In the genomic region with DNA sequence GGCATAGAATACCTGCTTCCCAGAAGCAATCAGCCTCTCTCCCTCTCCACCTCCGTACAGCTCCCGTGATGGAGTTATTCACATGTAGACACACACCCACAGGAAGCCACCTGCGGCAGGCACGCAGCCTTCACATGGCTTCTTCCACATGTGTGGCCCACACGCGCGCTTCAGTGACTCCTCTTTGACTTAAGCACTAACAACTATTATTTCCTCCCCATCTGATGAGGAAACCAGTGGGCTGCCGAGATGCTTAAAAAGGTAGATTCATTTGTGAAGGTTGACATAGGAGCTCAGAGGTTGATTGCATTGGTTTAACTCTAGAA, we compare ENCODE assay signal across 25 cellular contexts.
"Had no signal": no experiment of that assay in that cellular context is flagged by ENCODE, and none has a peak within 500 bp of the region (broad histone marks: within the 10 kb centered on the region; RNA-seq: fewer than 3 reads in every experiment).

No MANE protein-coding gene starts in this region.

- H3K36me3 ChIP-seq: esophagus muscularis mucosa, gastrocnemius medialis, left ventricle myocardium inferior, lower lobe of right lung, neural progenitor cell, prostate gland, right lobe of liver, spleen, tibial artery, upper lobe of left lung, uterus had no signal

- H3K27ac Mint-ChIP-seq: memory B cell; natural killer cell treated with Interleukin-12 subunit alpha and Interleukin-12 subunit beta and Interleukin-15 and Interleukin-18, amount 100 ng/mL, for 72 hours; neural progenitor cell; stimulated activated memory B cell treated with anti-CD40 and anti-IgM and Interleukin-4, amounts not matched to agents 10 μg/mL and 1 μg/mL and 100 μg/mL, for 72 hours; stimulated activated naive CD8-positive, alpha-beta T cell treated with anti-CD3 and anti-CD28 coated beads, Interleukin-15, Interleukin-2, amounts not matched to agents 100 ng/mL and 50 ng/mL, for 24 hours had no signal

- H3K36me3 Mint-ChIP-seq: memory B cell; natural killer cell treated with Interleukin-12 subunit alpha and Interleukin-12 subunit beta and Interleukin-15 and Interleukin-18, amount 100 ng/mL, for 72 hours; neural progenitor cell; stimulated activated memory B cell treated with anti-CD40 and anti-IgM and Interleukin-4, amounts not matched to agents 10 μg/mL and 1 μg/mL and 100 μg/mL, for 72 hours had no signal

- H3K4me3 ChIP-seq: esophagus muscularis mucosa, gastrocnemius medialis, left ventricle myocardium inferior, lower lobe of right lung, neural progenitor cell, prostate gland, right lobe of liver, spleen, tibial artery, upper lobe of left lung, uterus had no signal

- H3K9me3 ChIP-seq: gastrocnemius medialis, lower lobe of right lung, prostate gland, right lobe of liver, spleen, tibial artery, upper lobe of left lung, uterus had no signal

- H3K27ac ChIP-seq: epithelial cell of prostate, esophagus muscularis mucosa, gastrocnemius medialis, left ventricle myocardium inferior, lower lobe of right lung, neural progenitor cell, parathyroid adenoma, prostate gland, right lobe of liver, spleen, tibial artery, upper lobe of left lung, uterus had no signal

- H3K9ac ChIP-seq: neural progenitor cell, parathyroid adenoma had no signal

- H2AFZ ChIP-seq: neural progenitor cell, parathyroid adenoma had no signal

- H3K4me1 Mint-ChIP-seq: memory B cell; stimulated activated memory B cell treated with anti-CD40 and anti-IgM and Interleukin-4, amounts not matched to agents 10 μg/mL and 1 μg/mL and 100 μg/mL, for 72 hours had no signal

- H3K79me2 ChIP-seq: parathyroid adenoma had no signal

- H3K4me2 ChIP-seq: neural progenitor cell had no signal

- DNase-seq: effector memory CD4-positive, alpha-beta T cell; gastrocnemius medialis; kidney; left cardiac atrium; left ventricle myocardium inferior; lower lobe of right lung; midbrain; retina; right lobe of liver; spleen; stimulated activated CD4-positive, alpha-beta T cell treated with anti-CD3 and anti-CD28 coated beads, Interleukin-15, amount 100 ng/mL, for 24 hours; stimulated activated CD4-positive, alpha-beta T cell treated with anti-CD3 and anti-CD28 coated beads, Interleukin-1b, Interleukin-23, amount 100 ng/mL, for 48 hours; stimulated activated CD4-positive, alpha-beta T cell treated with anti-CD3 and anti-CD28 coated beads, Interleukin-4, amount 100 ng/mL, for 24 hours; upper lobe of left lung; uterus had no signal

- H3K9me3 Mint-ChIP-seq: memory B cell; natural killer cell treated with Interleukin-12 subunit alpha and Interleukin-12 subunit beta and Interleukin-15 and Interleukin-18, amount 100 ng/mL, for 72 hours; neural progenitor cell; stimulated activated memory B cell treated with anti-CD40 and anti-IgM and Interleukin-4, amounts not matched to agents 10 μg/mL and 1 μg/mL and 100 μg/mL, for 72 hours; stimulated activated naive CD8-positive, alpha-beta T cell treated with anti-CD3 and anti-CD28 coated beads, Interleukin-15, Interleukin-2, amounts not matched to agents 100 ng/mL and 50 ng/mL, for 24 hours had no signal

- H3K27me3 ChIP-seq: gastrocnemius medialis, neural progenitor cell, right lobe of liver, upper lobe of left lung, uterus had no signal

- H3K4me1 ChIP-seq: gastrocnemius medialis, left ventricle myocardium inferior, lower lobe of right lung, neural progenitor cell, parathyroid adenoma, prostate gland, right lobe of liver, spleen, tibial artery, upper lobe of left lung, uterus had no signal

- H3K4me3 Mint-ChIP-seq: memory B cell; natural killer cell treated with Interleukin-12 subunit alpha and Interleukin-12 subunit beta and Interleukin-15 and Interleukin-18, amount 100 ng/mL, for 72 hours; neural progenitor cell; stimulated activated memory B cell treated with anti-CD40 and anti-IgM and Interleukin-4, amounts not matched to agents 10 μg/mL and 1 μg/mL and 100 μg/mL, for 72 hours; stimulated activated naive CD8-positive, alpha-beta T cell treated with anti-CD3 and anti-CD28 coated beads, Interleukin-15, Interleukin-2, amounts not matched to agents 100 ng/mL and 50 ng/mL, for 24 hours had no signal
